18 cellular contexts compared by ENCODE assay signal in the genomic region with DNA sequence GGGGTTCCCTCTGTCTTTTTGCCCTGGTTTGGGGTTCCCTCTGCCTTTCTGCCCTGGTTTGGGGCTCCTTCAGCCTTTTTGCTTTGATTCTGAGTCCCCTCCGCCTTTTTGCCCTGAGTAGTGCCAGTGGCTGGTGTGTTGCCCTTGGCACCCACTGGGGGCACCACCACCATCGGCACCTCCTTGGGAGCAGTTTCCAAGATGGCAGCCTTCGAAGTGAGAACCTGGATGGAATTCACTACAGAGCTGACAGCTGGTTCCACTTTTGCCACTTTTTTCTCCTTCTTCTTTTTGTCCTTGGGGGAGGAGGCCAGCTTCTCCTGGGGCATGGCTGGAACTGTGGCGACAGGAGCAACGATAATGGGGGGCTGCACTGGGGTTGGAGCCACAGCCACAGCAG. TPM values are rescaled to one million over a fixed set of nuclear protein-coding genes. Genes with fewer than 3 reads are reported as not detected.
A peak's percentile ranks its signal among the peaks of the same experiment; 100 is the strongest.
DNase-seq lines count a peak whose midpoint lies in the region; ATAC-seq and TF ChIP-seq lines count a peak whose summit lies in the region.
"Had no signal": no experiment of that assay in that cellular context is flagged by ENCODE, and none has a peak within 500 bp of the region (broad histone marks: within the 10 kb centered on the region; RNA-seq: fewer than 3 reads in every experiment).

No MANE protein-coding gene starts in this region.

- peaks cover 0 to 6% of the 10 kb centered on the region in 2 donors for H3K9me3 ChIP-seq in right atrium auricular region
- H3K9me3 ChIP-seq in heart right ventricle, result peaks cover 0 to 8% (median 0%) of the 10 kb centered on the region in 11 donors
- H3K9me3 ChIP-seq in CD4-positive, alpha-beta memory T cell (ENCODE audit: control insufficient read depth in 1 of 2, low read length in 2 of 2), result no peaks in the 10 kb centered on the region
- H3K9me3 ChIP-seq: lower lobe of right lung had no signal

- H3K36me3 ChIP-seq in right atrium auricular region (peaks cover 25% of the 10 kb centered on the region), heart right ventricle (peaks cover 0 to 56% (median 12%) of the 10 kb centered on the region in 9 donors), brain microvascular endothelial cell (replicated peaks) (peaks cover 44% of the 10 kb centered on the region)
- H3K36me3 ChIP-seq in CD4-positive, alpha-beta memory T cell (ENCODE audit: insufficient read depth, low read length), result no peaks in the 10 kb centered on the region

- 95 to 99% methylated on average over 5 of the region's 5 CpGs for WGBS in heart right ventricle, 2 donors

- H3K27ac ChIP-seq in right atrium auricular region (peak overlapping the region; percentile 73 to 77), heart right ventricle (peak overlapping the region in 1 of 10 donors; percentile 10), brain microvascular endothelial cell (no peak overlapping the region)
- H3K27ac ChIP-seq in CD4-positive, alpha-beta memory T cell (ENCODE audit: low read depth, low read length), result no peak overlapping the region
- H3K27ac ChIP-seq: lower lobe of right lung had no signal

- TF ChIP-seq CTCF in right atrium auricular region (IDR thresholded peaks at IDR 0.05), result no peak
- peak in 1 of 9 donors; percentile 9 for TF ChIP-seq CTCF in heart right ventricle (IDR thresholded peaks at IDR 0.05)
- TF ChIP-seq CTCF in brain microvascular endothelial cell (IDR thresholded peaks at IDR 0.05; ENCODE audit: low read depth, low read length, missing control alignments), result peak; percentile 43

- POLR2A ChIA-PET in CD4-positive, alpha-beta memory T cell (lab: Charles Lee; ENCODE audit: partially characterized antibody), result no interaction called here

- DNase-seq in right atrium auricular region (ENCODE audit: low spot score) (no peak), heart right ventricle (no peak), brain microvascular endothelial cell (no peak), DMS153 treated with DMSO at 0.1 percent for 48 hours (lab: John Stamatoyannopoulos, UW; ENCODE audit: unreplicated experiment) (no peak), MV-4-11 (lab: John Stamatoyannopoulos, UW) (no peak), glomerular visceral epithelial cell (ENCODE audit: extremely low spot score) (no peak)
- no peak for DNase-seq in natural killer cell treated with Interleukin-12 subunit alpha and Interleukin-12 subunit beta and Interleukin-15 and Interleukin-18, amount 100 ng/mL, for 72 hours (ENCODE audit: low spot score)
- DNase-seq in CD4-positive, alpha-beta memory T cell, result no peak
- DNase-seq: activated CD4-positive, CD25-positive, alpha-beta regulatory T cell; activated CD8-positive, alpha-beta memory T cell treated with anti-CD3 and anti-CD28 coated beads, Interleukin-2, amount 50 U/mL, for 48 hours; DMS79; lower lobe of right lung; NCI-H1105 treated with DMSO at 0.1 percent for 48 hours; NCI-H345; substantia nigra had no signal

- no peaks in the 10 kb centered on the region for H3K27me3 Mint-ChIP-seq in natural killer cell treated with Interleukin-12 subunit alpha and Interleukin-12 subunit beta and Interleukin-15 and Interleukin-18, amount 100 ng/mL, for 72 hours
- H3K27me3 Mint-ChIP-seq in CD4-positive, alpha-beta memory T cell, result no peaks in the 10 kb centered on the region

- no peak for ATAC-seq in heart right ventricle
- no peak for ATAC-seq in natural killer cell treated with Interleukin-12 subunit alpha and Interleukin-12 subunit beta and Interleukin-15 and Interleukin-18, amount 100 ng/mL, for 72 hours
- ATAC-seq: lower lobe of right lung had no signal

- no peak overlapping the region for H3K4me3 Mint-ChIP-seq in natural killer cell treated with Interleukin-12 subunit alpha and Interleukin-12 subunit beta and Interleukin-15 and Interleukin-18, amount 100 ng/mL, for 72 hours
- no peak overlapping the region for H3K4me3 Mint-ChIP-seq in CD4-positive, alpha-beta memory T cell
- H3K4me3 Mint-ChIP-seq: IgD-negative memory B cell had no signal

- CTCF ChIA-PET in CD4-positive, alpha-beta memory T cell (lab: Charles Lee; ENCODE audit: partially characterized antibody), result no interaction called here

- no peaks in the 10 kb centered on the region for H3K27me3 ChIP-seq in right atrium auricular region
- H3K27me3 ChIP-seq in heart right ventricle, result no peaks in the 10 kb centered on the region
- no peaks in the 10 kb centered on the region for H3K27me3 ChIP-seq in brain microvascular endothelial cell (replicated peaks)
- no peaks in the 10 kb centered on the region for H3K27me3 ChIP-seq in CD4-positive, alpha-beta memory T cell (ENCODE audit: insufficient read depth, low read length)
- H3K27me3 ChIP-seq: esophagus muscularis mucosa had no signal

- H3K4me1 Mint-ChIP-seq in natural killer cell treated with Interleukin-12 subunit alpha and Interleukin-12 subunit beta and Interleukin-15 and Interleukin-18, amount 100 ng/mL, for 72 hours (ENCODE audit: low read depth in 2 of 2), result peaks cover 66 to 72% of the 10 kb centered on the region in 2 donors
- peaks cover 12 to 33% (median 23%) of the 10 kb centered on the region in 4 donors for H3K4me1 Mint-ChIP-seq in CD4-positive, alpha-beta memory T cell

- peak overlapping the region; percentile 93 to 96 for H3K27ac Mint-ChIP-seq in natural killer cell treated with Interleukin-12 subunit alpha and Interleukin-12 subunit beta and Interleukin-15 and Interleukin-18, amount 100 ng/mL, for 72 hours
- peak overlapping the region in 1 of 7 donors; percentile 72 for H3K27ac Mint-ChIP-seq in CD4-positive, alpha-beta memory T cell
- H3K27ac Mint-ChIP-seq: IgD-negative memory B cell had no signal

- intact Hi-C loops in heart right ventricle (cut with DNase I), result loop anchor here in 1 of 10 donors (5.0 kb wide), 1 partner anchor 238 kb away; no protein-coding TSS in a partner anchor
- intact Hi-C loops in CD4-positive, alpha-beta memory T cell (cut with micrococcal nuclease), result loop anchor here (10.0 kb wide), 1 partner anchor 235 kb away; no protein-coding TSS in a partner anchor

- H3K4me1 ChIP-seq in right atrium auricular region (peaks cover 0 to 53% of the 10 kb centered on the region in 2 donors), heart right ventricle (peaks cover 8 to 68% (median 39%) of the 10 kb centered on the region in 9 donors)
- H3K4me1 ChIP-seq in CD4-positive, alpha-beta memory T cell (ENCODE audit: insufficient read depth, low read length), result peaks cover 9% of the 10 kb centered on the region

- peaks cover 3% of the 10 kb centered on the region for H3K9me3 Mint-ChIP-seq in natural killer cell treated with Interleukin-12 subunit alpha and Interleukin-12 subunit beta and Interleukin-15 and Interleukin-18, amount 100 ng/mL, for 72 hours
- H3K9me3 Mint-ChIP-seq in CD4-positive, alpha-beta memory T cell, result peaks cover 0 to 4% (median 0%) of the 10 kb centered on the region in 8 donors

- in situ Hi-C loops in brain microvascular endothelial cell (cut with HindIII; ENCODE audit: low pct_ligation_motif_present, low sequenced_read_pairs), result no loop called here

- H3K4me3 ChIP-seq in right atrium auricular region, result no peak overlapping the region
- no peak overlapping the region for H3K4me3 ChIP-seq in heart right ventricle
- H3K4me3 ChIP-seq in brain microvascular endothelial cell (ENCODE audit: low read depth, low read length), result no peak overlapping the region
- H3K4me3 ChIP-seq in CD4-positive, alpha-beta memory T cell (ENCODE audit: low read length in 2 of 2), result no peak overlapping the region
- H3K4me3 ChIP-seq: esophagus muscularis mucosa, lower lobe of right lung, skin epidermis had no signal

- H3K36me3 Mint-ChIP-seq in natural killer cell treated with Interleukin-12 subunit alpha and Interleukin-12 subunit beta and Interleukin-15 and Interleukin-18, amount 100 ng/mL, for 72 hours, result peaks cover 39% of the 10 kb centered on the region
- H3K36me3 Mint-ChIP-seq in CD4-positive, alpha-beta memory T cell, result peaks cover 20 to 35% of the 10 kb centered on the region in 2 donors

RNA-seq across cellular contexts. Expression of a gene that starts 22.2 kb away (rescaled TPM):
- total RNA-seq in right atrium auricular region (10 to 100 TPM; 52.0 to 57.7 TPM), heart right ventricle (10 to 100 TPM; 23.5 to 71.3 (median 29.0) TPM)
- 10 to 100 TPM; 29.3 to 41.9 TPM for polyA plus RNA-seq in heart right ventricle
- 100 to 1,000 TPM; 113 to 134 TPM for total RNA-seq in natural killer cell treated with Interleukin-12 subunit alpha and Interleukin-12 subunit beta and Interleukin-15 and Interleukin-18, amount 100 ng/mL, for 72 hours
- 10 to 100 TPM; 28.0 to 33.7 TPM for total RNA-seq in CD4-positive, alpha-beta memory T cell
- polyA plus RNA-seq in CD4-positive, alpha-beta memory T cell, result 10 to 100 TPM in 1 of 2 donors, under 1 TPM in 1; 0.63 to 13.9 TPM

RNA-seq across cellular contexts. Expression of a gene that starts 40.0 kb away (rescaled TPM):
- total RNA-seq in right atrium auricular region (not detected), heart right ventricle (not detected)
- polyA plus RNA-seq in heart right ventricle, result not detected
- total RNA-seq in natural killer cell treated with Interleukin-12 subunit alpha and Interleukin-12 subunit beta and Interleukin-15 and Interleukin-18, amount 100 ng/mL, for 72 hours, result not detected
- total RNA-seq in CD4-positive, alpha-beta memory T cell, result not detected
- not detected for polyA plus RNA-seq in CD4-positive, alpha-beta memory T cell
- total RNA-seq: esophagus muscularis mucosa, lower lobe of right lung had no signal
- polyA plus RNA-seq: IgD-negative memory B cell had no signal

Comparison
In these comparisons a context has a peak if more than half of its experiments do, and no peak if none do; other contexts are left out.
1. H3K27ac ChIP-seq: peak in right atrium auricular region (2 of 2); none in brain microvascular endothelial cell (single experiment) and CD4-positive, alpha-beta memory T cell (single experiment).